Comparison of ENCODE assay signal across 29 cellular contexts in genomic region chr11:62846177-62846576, GRCh38. TPM values are rescaled to one million over a fixed set of nuclear protein-coding genes. Genes with fewer than 3 reads are reported as not detected.
DNase-seq lines count a peak whose midpoint lies in the region; FAIRE-seq and TF ChIP-seq lines count a peak whose summit lies in the region.
"Had no signal": no experiment of that assay in that cellular context is flagged by ENCODE, and none has a peak within 500 bp of the region (broad histone marks: within the 10 kb centered on the region; RNA-seq: fewer than 3 reads in every experiment).

No MANE protein-coding gene starts in this region.

- H2AFZ ChIP-seq in neural progenitor cell (replicated peaks) = no peak overlapping the region

- no peak overlapping the region for H3K27ac ChIP-seq in kidney (ENCODE audit: low read depth in 2 of 2, low read length in 2 of 2)
- no peak overlapping the region for H3K27ac ChIP-seq in neural progenitor cell
- H3K27ac ChIP-seq: 22Rv1, BLaER1 had no signal

- no peak for TF ChIP-seq CTCF in kidney (IDR thresholded peaks at IDR 0.05; ENCODE audit: borderline replicate concordance, extremely low read depth, insufficient read depth)
- TF ChIP-seq CTCF in neural progenitor cell (IDR thresholded peaks at IDR 0.05) = no peak

- intact Hi-C loops in kidney (cut with DNase I) = no loop called here

- no peak for FAIRE-seq in kidney (lab: Jason Lieb, UNC)
- FAIRE-seq: A204.1, GM12878, GM12892, GM18507 had no signal

- H3F3A ChIP-seq in neural progenitor cell (ENCODE audit: low read depth) = peaks cover 47% of the 10 kb centered on the region

- peaks cover 9% of the 10 kb centered on the region for H4K20me1 ChIP-seq in neural progenitor cell (ENCODE audit: low read depth)

- no peak overlapping the region for H3K4me3 ChIP-seq in kidney (ENCODE audit: low read length in 2 of 2)
- H3K4me3 ChIP-seq in neural progenitor cell = no peak overlapping the region
- H3K4me3 ChIP-seq: BLaER1, GM12878 had no signal

- DNase-seq in activated T-cell treated with anti-CD3 and anti-CD28 coated beads, Interleukin-2, amount 50 U/mL, for 24 hours = no peak
- DNase-seq in activated T-cell treated with anti-CD3 and anti-CD28 coated beads for 4 hours = no peak
- DNase-seq in kidney = peak; percentile 8
- no peak for DNase-seq in neural progenitor cell (ENCODE audit: low spot score)
- no peak for DNase-seq in stimulated activated CD4-positive, alpha-beta T cell treated with anti-CD3 and anti-CD28 coated beads, Interleukin-4, amount 100 ng/mL, for 24 hours
- DNase-seq: ACHN; BE2C; C1 segment of cervical spinal cord; CD4-positive, alpha-beta memory T cell; CD4-positive, CD25-positive, alpha-beta regulatory T cell; CD8-positive, alpha-beta memory T cell; COR-L47; DMS 273 treated with DMSO at 0.1 percent for 48 hours; DMS153; DMS53; DMS79; DND-41; EL; GDM1 had no signal

- H3K36me3 ChIP-seq in kidney (ENCODE audit: control insufficient read depth in 1 of 2, insufficient read depth in 2 of 2, low read length in 2 of 2) (no peaks in the 10 kb centered on the region), neural progenitor cell (no peaks in the 10 kb centered on the region)
- H3K36me3 ChIP-seq: BE2C had no signal

- peak overlapping the region; percentile 22 for H3K27ac Mint-ChIP-seq in activated T-cell treated with anti-CD3 and anti-CD28 coated beads, Interleukin-2, amount 50 U/mL, for 24 hours
- H3K27ac Mint-ChIP-seq in neural progenitor cell = no peak overlapping the region
- H3K27ac Mint-ChIP-seq: CD14-positive monocyte; CD4-positive, alpha-beta memory T cell; CD8-positive, alpha-beta memory T cell had no signal

- H3K9me3 Mint-ChIP-seq in activated T-cell treated with anti-CD3 and anti-CD28 coated beads, Interleukin-2, amount 50 U/mL, for 24 hours = no peaks in the 10 kb centered on the region
- peaks cover 3% of the 10 kb centered on the region for H3K9me3 Mint-ChIP-seq in neural progenitor cell
- H3K9me3 Mint-ChIP-seq: CD14-positive monocyte; CD4-positive, CD25-positive, alpha-beta regulatory T cell; CD8-positive, alpha-beta memory T cell had no signal

- H3K27me3 Mint-ChIP-seq in activated T-cell treated with anti-CD3 and anti-CD28 coated beads, Interleukin-2, amount 50 U/mL, for 24 hours = no peaks in the 10 kb centered on the region
- H3K27me3 Mint-ChIP-seq in neural progenitor cell (ENCODE audit: insufficient read depth, low read depth) = no peaks in the 10 kb centered on the region
- H3K27me3 Mint-ChIP-seq: CD4-positive, alpha-beta memory T cell; CD4-positive, CD25-positive, alpha-beta regulatory T cell; CD8-positive, alpha-beta memory T cell had no signal

- no peaks in the 10 kb centered on the region for H3K27me3 ChIP-seq in neural progenitor cell
- H3K27me3 ChIP-seq: BE2C, BLaER1 had no signal

- H3K4me1 ChIP-seq in kidney (ENCODE audit: control insufficient read depth in 1 of 2, insufficient read depth in 1 of 2, low read depth in 1 of 2, low read length in 2 of 2) (peaks cover 5 to 6% of the 10 kb centered on the region in 2 donors), neural progenitor cell (peaks cover 6% of the 10 kb centered on the region)
- H3K4me1 ChIP-seq: BE2C had no signal

- H3K4me2 ChIP-seq in neural progenitor cell = no peak overlapping the region
- H3K4me2 ChIP-seq: BLaER1 had no signal

- peaks cover 5% of the 10 kb centered on the region for H3K36me3 Mint-ChIP-seq in activated T-cell treated with anti-CD3 and anti-CD28 coated beads, Interleukin-2, amount 50 U/mL, for 24 hours (ENCODE audit: low read depth)
- peaks cover 2% of the 10 kb centered on the region for H3K36me3 Mint-ChIP-seq in neural progenitor cell
- H3K36me3 Mint-ChIP-seq: CD4-positive, CD25-positive, alpha-beta regulatory T cell had no signal

- H3K4me1 Mint-ChIP-seq in activated T-cell treated with anti-CD3 and anti-CD28 coated beads, Interleukin-2, amount 50 U/mL, for 24 hours (ENCODE audit: low read depth) = peaks cover 5% of the 10 kb centered on the region
- H3K4me1 Mint-ChIP-seq in neural progenitor cell = peaks cover 5% of the 10 kb centered on the region
- H3K4me1 Mint-ChIP-seq: CD14-positive monocyte had no signal

- H3K79me2 ChIP-seq in neural progenitor cell (ENCODE audit: low read depth) = no peaks in the 10 kb centered on the region

- no peak overlapping the region for H3K9ac ChIP-seq in kidney (ENCODE audit: low read length in 2 of 2)
- H3K9ac ChIP-seq in neural progenitor cell = no peak overlapping the region
- H3K9ac ChIP-seq: BLaER1 had no signal

- H3K4me3 Mint-ChIP-seq in activated T-cell treated with anti-CD3 and anti-CD28 coated beads, Interleukin-2, amount 50 U/mL, for 24 hours = no peak overlapping the region
- peak overlapping the region; percentile 18 for H3K4me3 Mint-ChIP-seq in neural progenitor cell
- H3K4me3 Mint-ChIP-seq: CD14-positive monocyte; CD4-positive, alpha-beta memory T cell; CD4-positive, CD25-positive, alpha-beta regulatory T cell; CD8-positive, alpha-beta memory T cell had no signal

- H3K9me3 ChIP-seq in kidney (ENCODE audit: control insufficient read depth in 1 of 2, low read length in 2 of 2) (no peaks in the 10 kb centered on the region), neural progenitor cell (ENCODE audit: low read depth) (no peaks in the 10 kb centered on the region)
- H3K9me3 ChIP-seq: BE2C, BLaER1 had no signal

RNA-seq across cellular contexts. Expression of gene WDR74, which starts 6.8 kb away (rescaled TPM):
- total RNA-seq in kidney (48.9 TPM), neural progenitor cell (ENCODE audit: low replicate concordance) (40.0 and 47.4 TPM in 2 replicates)
- polyA plus RNA-seq in kidney (ENCODE audit: insufficient read depth, low read depth, low replicate concordance) = 38.5 TPM

RNA-seq across cellular contexts. Expression of gene TEX54, which starts 13.5 kb away (rescaled TPM):
- total RNA-seq in kidney (not detected), neural progenitor cell (ENCODE audit: low replicate concordance) (not detected in 2 replicates)
- not detected for polyA plus RNA-seq in kidney (ENCODE audit: insufficient read depth, low read depth, low replicate concordance)
- total RNA-seq: CD4-positive, alpha-beta memory T cell; CD4-positive, CD25-positive, alpha-beta regulatory T cell; Daoy; G401 had no signal
- polyA plus RNA-seq: AG04450 had no signal

RNA-seq across cellular contexts. Expression of gene STX5, which starts 14.3 kb away (rescaled TPM):
- total RNA-seq in kidney (39.6 TPM), neural progenitor cell (ENCODE audit: low replicate concordance) (30.2 and 32.9 TPM in 2 replicates)
- polyA plus RNA-seq in kidney (ENCODE audit: insufficient read depth, low read depth, low replicate concordance) = 44.6 TPM

RNA-seq across cellular contexts. Expression of gene SLC3A2, which starts 34.5 kb away (rescaled TPM):
- total RNA-seq in kidney (203 TPM), neural progenitor cell (ENCODE audit: low replicate concordance) (99.8 and 130 TPM in 2 replicates)
- 299 TPM for polyA plus RNA-seq in kidney (ENCODE audit: insufficient read depth, low read depth, low replicate concordance)

RNA-seq across cellular contexts. Expression of gene NXF1, which starts 40.9 kb away (rescaled TPM):
- total RNA-seq in kidney (83.8 TPM), neural progenitor cell (ENCODE audit: low replicate concordance) (23.6 and 36.5 TPM in 2 replicates)
- polyA plus RNA-seq in kidney (ENCODE audit: insufficient read depth, low read depth, low replicate concordance) = 70.7 TPM
